Comparison of ENCODE assay signal across 1 cellular context in the genomic region with DNA sequence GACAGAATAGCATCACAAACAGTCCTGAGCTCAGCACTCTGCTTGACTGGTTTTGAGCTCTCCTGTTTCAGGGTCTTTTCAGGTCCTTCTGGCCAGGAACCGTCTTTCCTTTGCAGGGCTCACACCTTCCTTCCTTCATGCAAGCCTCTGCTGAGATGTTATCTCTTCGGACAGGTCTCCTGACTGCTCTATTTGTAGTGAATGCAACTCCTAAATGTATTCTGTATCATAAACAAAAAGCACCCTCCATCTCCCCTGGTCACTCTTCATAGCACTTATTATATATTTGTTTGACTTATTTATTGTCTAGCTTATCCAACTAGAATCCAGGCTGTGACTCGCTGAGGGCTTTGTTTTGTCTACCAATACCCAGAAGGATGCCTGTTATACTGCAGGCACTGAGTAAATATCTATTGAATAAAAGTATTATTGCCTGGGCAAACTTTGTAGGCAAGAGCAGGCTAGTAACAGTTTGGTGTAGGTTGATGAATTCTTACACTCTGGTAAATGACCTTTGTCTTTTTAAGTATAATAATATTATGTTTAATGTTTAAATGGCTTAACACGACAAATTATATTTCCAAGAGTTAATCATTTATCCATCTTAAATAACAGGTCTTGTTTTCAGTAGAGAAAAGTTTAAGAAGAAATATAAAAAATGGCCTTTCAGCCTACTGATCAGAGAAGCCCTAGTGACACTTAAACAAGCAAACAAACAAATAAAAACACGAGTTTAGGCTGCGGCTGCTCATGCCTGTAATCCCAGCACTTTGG.
TF ChIP-seq lines count a peak whose summit lies in the region.

No MANE protein-coding gene starts in this region.

TF ChIP-seq in HCT116, 20 proteins besides CTCF, POLR2A, EP300 and RAD21:
- TF ChIP-seq ELF1 (IDR thresholded peaks at IDR 0.05; ENCODE audit: borderline replicate concordance, low read depth) = no peak
- TF ChIP-seq, protein P1, sequence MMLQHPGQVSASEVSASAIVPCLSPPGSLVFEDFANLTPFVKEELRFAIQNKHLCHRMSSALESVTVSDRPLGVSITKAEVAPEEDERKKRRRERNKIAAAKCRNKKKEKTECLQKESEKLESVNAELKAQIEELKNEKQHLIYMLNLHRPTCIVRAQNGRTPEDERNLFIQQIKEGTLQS (IDR thresholded peaks at IDR 0.05) = no peak
- no peak for TF ChIP-seq EGR1 (IDR thresholded peaks at IDR 0.05; ENCODE audit: low read depth)
- no peak for TF ChIP-seq POLR2AphosphoS5 (IDR thresholded peaks at IDR 0.05; ENCODE audit: low read depth, low read length)
- no peak for TF ChIP-seq JUND (IDR thresholded peaks at IDR 0.05)
- TF ChIP-seq TCF7L2 (IDR thresholded peaks at IDR 0.05; ENCODE audit: borderline replicate concordance, extremely low read depth, insufficient read depth, insufficient read length) = no peak
- TF ChIP-seq CEBPB (IDR thresholded peaks at IDR 0.05; ENCODE audit: low read depth) = no peak
- no peak for TF ChIP-seq ZNF274 (IDR thresholded peaks at IDR 0.05; ENCODE audit: low read depth, low read length)
